ENCODE assay signal across 12 cellular contexts in genomic region chr20:19817017-19817416, GRCh38. TPM values are rescaled to one million over a fixed set of nuclear protein-coding genes. Genes with fewer than 3 reads are reported as not detected.
DNase-seq lines count a peak whose midpoint lies in the region; ATAC-seq and TF ChIP-seq lines count a peak whose summit lies in the region.
"Had no signal": no experiment of that assay in that cellular context is flagged by ENCODE, and none has a peak within 500 bp of the region (broad histone marks: within the 10 kb centered on the region; RNA-seq: fewer than 3 reads in every experiment).

No MANE protein-coding gene starts in this region.

- no peak for TF ChIP-seq CTCF in fibroblast of villous mesenchyme (IDR thresholded peaks at IDR 0.05; ENCODE audit: insufficient read depth, low read depth, low read length)
- TF ChIP-seq CTCF in gastrocnemius medialis (IDR thresholded peaks at IDR 0.05 in 4 of 5, conservative IDR thresholded peaks at IDR 0.05 in 1 of 5), result no peak
- no peak for TF ChIP-seq CTCF in GM13977 (IDR thresholded peaks at IDR 0.05; ENCODE audit: extremely low read depth, insufficient read depth, missing control alignments)

- H3K4me1 Mint-ChIP-seq in activated naive CD8-positive, alpha-beta T cell treated with anti-CD3 and anti-CD28 coated beads, Interleukin-2, amount 50 U/mL, for 24 hours, result peaks cover 13% of the 10 kb centered on the region

- H3K27ac Mint-ChIP-seq in activated naive CD8-positive, alpha-beta T cell treated with anti-CD3 and anti-CD28 coated beads, Interleukin-2, amount 50 U/mL, for 24 hours, result no peak overlapping the region

- no peaks in the 10 kb centered on the region for H3K9me3 ChIP-seq in gastrocnemius medialis
- H3K9me3 ChIP-seq: thyroid gland had no signal

- no peak for TF ChIP-seq POLR2A in gastrocnemius medialis (IDR thresholded peaks at IDR 0.05)

- H3K4me3 ChIP-seq in fibroblast of villous mesenchyme (ENCODE audit: low read depth, low read length), result no peak overlapping the region
- H3K4me3 ChIP-seq in gastrocnemius medialis, result no peak overlapping the region
- H3K4me3 ChIP-seq: thyroid gland had no signal

- no peaks in the 10 kb centered on the region for H3K27me3 ChIP-seq in gastrocnemius medialis
- H3K27me3 ChIP-seq: thyroid gland had no signal

- H3K36me3 Mint-ChIP-seq in activated naive CD8-positive, alpha-beta T cell treated with anti-CD3 and anti-CD28 coated beads, Interleukin-2, amount 50 U/mL, for 24 hours (ENCODE audit: low read depth), result no peaks in the 10 kb centered on the region

- intact Hi-C loops in gastrocnemius medialis (cut with DNase I; ENCODE audit: low total_unique reads), result no loop called here

- peak; percentile 79 for DNase-seq in GM04503 (ENCODE audit: low read depth)
- peak; percentile 95 to 99 for DNase-seq in SW 1271 (lab: John Stamatoyannopoulos, UW)
- peak; percentile 92 for DNase-seq in fibroblast of villous mesenchyme (ENCODE audit: low read depth)
- no peak for DNase-seq in gastrocnemius medialis
- no peak for DNase-seq in activated naive CD8-positive, alpha-beta T cell treated with anti-CD3 and anti-CD28 coated beads, Interleukin-2, amount 50 U/mL, for 24 hours
- DNase-seq in GM13977 (ENCODE audit: low spot score), result no peak
- no peak for DNase-seq in activated CD4-positive, alpha-beta T cell treated with anti-CD3 and anti-CD28 coated beads, Interleukin-2, amount 50 U/mL, for 48 hours
- DNase-seq in GM19240 (ENCODE audit: insufficient read length, low spot score), result no peak
- DNase-seq: activated T-cell treated with anti-CD3 and anti-CD28 coated beads, Interleukin-2, amount 50 U/mL, for 4 hours; cerebellar nuclear complex; thyroid gland had no signal

- H3K27me3 Mint-ChIP-seq in activated naive CD8-positive, alpha-beta T cell treated with anti-CD3 and anti-CD28 coated beads, Interleukin-2, amount 50 U/mL, for 24 hours, result peaks cover 16% of the 10 kb centered on the region

- H3K9me3 Mint-ChIP-seq in activated naive CD8-positive, alpha-beta T cell treated with anti-CD3 and anti-CD28 coated beads, Interleukin-2, amount 50 U/mL, for 24 hours, result peaks cover 5% of the 10 kb centered on the region

- H3K27ac ChIP-seq in gastrocnemius medialis, result peak overlapping the region in 3 of 4 donors; percentile 41 to 65 (median 65)
- H3K27ac ChIP-seq: thyroid gland had no signal

- no peak overlapping the region for H3K4me3 Mint-ChIP-seq in activated naive CD8-positive, alpha-beta T cell treated with anti-CD3 and anti-CD28 coated beads, Interleukin-2, amount 50 U/mL, for 24 hours
- H3K4me3 Mint-ChIP-seq: activated T-cell treated with anti-CD3 and anti-CD28 coated beads, Interleukin-2, amount 50 U/mL, for 4 hours; neural crest cell had no signal

- peak; percentile 43 to 60 for ATAC-seq in gastrocnemius medialis
- ATAC-seq in activated naive CD8-positive, alpha-beta T cell treated with anti-CD3 and anti-CD28 coated beads, Interleukin-2, amount 50 U/mL, for 24 hours, result no peak
- ATAC-seq: activated T-cell treated with anti-CD3 and anti-CD28 coated beads, Interleukin-2, amount 50 U/mL, for 4 hours had no signal

- in situ Hi-C loops in gastrocnemius medialis (cut with MboI; ENCODE audit: low sequenced_read_pairs in 4 of 4), result no loop called here
- in situ Hi-C loops in GM13977 (cut with MboI; ENCODE audit: low pct_unique_long_range_greater_than_20kb, low sequenced_read_pairs, unreplicated experiment), result no loop called here

- no peaks in the 10 kb centered on the region for H3K36me3 ChIP-seq in gastrocnemius medialis
- H3K36me3 ChIP-seq: thyroid gland had no signal

- peaks cover 21 to 44% of the 10 kb centered on the region in 2 donors for H3K4me1 ChIP-seq in gastrocnemius medialis

RNA-seq across cellular contexts. Expression of gene RIN2, which starts 59.0 kb away (rescaled TPM):
- total RNA-seq in fibroblast of villous mesenchyme, result 57.7 and 102 TPM in 2 replicates
- total RNA-seq in gastrocnemius medialis, result 10 to 100 TPM; 17.9 to 30.9 (median 22.6) TPM

Comparison
In these comparisons a context has a peak if more than half of its experiments do, and no peak if none do; other contexts are left out.
1. DNase-seq: peak in GM04503 (single experiment), SW 1271 (2 of 2) and fibroblast of villous mesenchyme (single experiment); none in gastrocnemius medialis (0 of 2), activated naive CD8-positive, alpha-beta T cell treated with anti-CD3 and anti-CD28 coated beads, Interleukin-2, amount 50 U/mL, for 24 hours (single experiment), GM13977 (single experiment), activated CD4-positive, alpha-beta T cell treated with anti-CD3 and anti-CD28 coated beads, Interleukin-2, amount 50 U/mL, for 48 hours (0 of 2) and GM19240 (single experiment).